1 cellular context compared by ENCODE assay signal in the genomic region with DNA sequence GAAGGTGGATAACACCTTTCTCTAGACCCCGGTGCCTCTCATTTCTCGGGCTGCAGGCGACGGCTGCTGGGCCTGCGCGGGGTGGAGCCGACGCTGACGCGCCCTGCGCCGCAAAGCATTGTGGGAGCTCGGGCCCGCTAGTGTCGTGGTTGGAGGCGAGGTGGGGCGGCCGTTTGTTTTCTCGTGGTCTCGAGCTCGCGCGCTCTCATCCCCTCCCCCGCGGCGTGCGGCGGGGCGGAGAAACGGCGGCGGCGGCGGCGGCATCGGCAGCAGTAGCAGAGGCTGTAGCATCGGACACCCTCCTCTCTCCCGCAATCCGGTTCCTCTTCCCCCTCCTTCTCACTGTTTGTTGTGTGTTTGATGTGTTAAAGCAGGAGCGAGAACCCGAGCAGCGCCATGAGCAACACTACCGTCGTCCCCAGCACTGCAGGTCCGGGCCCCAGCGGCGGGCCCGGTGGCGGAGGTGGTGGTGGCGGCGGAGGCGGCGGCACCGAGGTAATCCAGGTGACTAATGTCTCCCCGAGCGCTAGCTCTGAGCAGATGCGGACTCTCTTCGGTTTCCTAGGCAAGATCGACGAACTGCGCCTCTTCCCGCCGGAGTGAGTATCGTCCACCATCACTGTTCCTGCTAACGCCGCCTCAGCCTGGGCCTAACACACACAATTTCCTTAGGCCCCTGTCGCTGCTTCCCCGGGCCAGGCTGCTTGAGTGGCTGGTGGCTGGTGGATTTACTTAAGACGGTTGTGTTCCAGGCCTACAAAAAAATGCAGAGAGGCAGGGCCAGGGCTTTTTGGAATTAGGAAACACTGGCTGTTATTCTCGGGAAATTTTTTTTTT.
TF ChIP-seq lines count a peak whose summit lies in the region.

A gene with protein sequence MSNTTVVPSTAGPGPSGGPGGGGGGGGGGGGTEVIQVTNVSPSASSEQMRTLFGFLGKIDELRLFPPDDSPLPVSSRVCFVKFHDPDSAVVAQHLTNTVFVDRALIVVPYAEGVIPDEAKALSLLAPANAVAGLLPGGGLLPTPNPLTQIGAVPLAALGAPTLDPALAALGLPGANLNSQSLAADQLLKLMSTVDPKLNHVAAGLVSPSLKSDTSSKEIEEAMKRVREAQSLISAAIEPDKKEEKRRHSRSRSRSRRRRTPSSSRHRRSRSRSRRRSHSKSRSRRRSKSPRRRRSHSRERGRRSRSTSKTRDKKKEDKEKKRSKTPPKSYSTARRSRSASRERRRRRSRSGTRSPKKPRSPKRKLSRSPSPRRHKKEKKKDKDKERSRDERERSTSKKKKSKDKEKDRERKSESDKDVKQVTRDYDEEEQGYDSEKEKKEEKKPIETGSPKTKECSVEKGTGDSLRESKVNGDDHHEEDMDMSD (plus strand): TSS at position 140 of the 837 bp plus-strand sequence. CDS start 257 bp downstream, at position 397.

TF ChIP-seq in K562, 482 proteins besides CTCF, POLR2A, EP300 and RAD21 (continued from another document and continues in another):
- TF ChIP-seq, protein P1, sequence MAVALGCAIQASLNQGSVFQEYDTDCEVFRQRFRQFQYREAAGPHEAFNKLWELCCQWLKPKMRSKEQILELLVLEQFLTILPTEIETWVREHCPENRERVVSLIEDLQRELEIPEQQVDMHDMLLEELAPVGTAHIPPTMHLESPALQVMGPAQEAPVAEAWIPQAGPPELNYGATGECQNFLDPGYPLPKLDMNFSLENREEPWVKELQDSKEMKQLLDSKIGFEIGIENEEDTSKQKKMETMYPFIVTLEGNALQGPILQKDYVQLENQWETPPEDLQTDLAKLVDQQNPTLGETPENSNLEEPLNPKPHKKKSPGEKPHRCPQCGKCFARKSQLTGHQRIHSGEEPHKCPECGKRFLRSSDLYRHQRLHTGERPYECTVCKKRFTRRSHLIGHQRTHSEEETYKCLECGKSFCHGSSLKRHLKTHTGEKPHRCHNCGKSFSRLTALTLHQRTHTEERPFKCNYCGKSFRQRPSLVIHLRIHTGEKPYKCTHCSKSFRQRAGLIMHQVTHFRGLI (CRISPR knock-in tag; IDR thresholded peaks at IDR 0.05) = no peak
- peak; percentile 84 for TF ChIP-seq CTBP1 (IDR thresholded peaks at IDR 0.05; ENCODE audit: borderline replicate concordance)
- peak; percentile 89; the same call in 1 of the 2 replicates for TF ChIP-seq POLR2AphosphoS5 (IDR thresholded peaks at IDR 0.05; ENCODE audit: control insufficient read depth, insufficient read depth, low read depth, low read length)
- TF ChIP-seq SMARCE1 (IDR thresholded peaks at IDR 0.05) = peak; percentile 26; the same call in 1 of the 2 replicates
- TF ChIP-seq, protein P2, sequence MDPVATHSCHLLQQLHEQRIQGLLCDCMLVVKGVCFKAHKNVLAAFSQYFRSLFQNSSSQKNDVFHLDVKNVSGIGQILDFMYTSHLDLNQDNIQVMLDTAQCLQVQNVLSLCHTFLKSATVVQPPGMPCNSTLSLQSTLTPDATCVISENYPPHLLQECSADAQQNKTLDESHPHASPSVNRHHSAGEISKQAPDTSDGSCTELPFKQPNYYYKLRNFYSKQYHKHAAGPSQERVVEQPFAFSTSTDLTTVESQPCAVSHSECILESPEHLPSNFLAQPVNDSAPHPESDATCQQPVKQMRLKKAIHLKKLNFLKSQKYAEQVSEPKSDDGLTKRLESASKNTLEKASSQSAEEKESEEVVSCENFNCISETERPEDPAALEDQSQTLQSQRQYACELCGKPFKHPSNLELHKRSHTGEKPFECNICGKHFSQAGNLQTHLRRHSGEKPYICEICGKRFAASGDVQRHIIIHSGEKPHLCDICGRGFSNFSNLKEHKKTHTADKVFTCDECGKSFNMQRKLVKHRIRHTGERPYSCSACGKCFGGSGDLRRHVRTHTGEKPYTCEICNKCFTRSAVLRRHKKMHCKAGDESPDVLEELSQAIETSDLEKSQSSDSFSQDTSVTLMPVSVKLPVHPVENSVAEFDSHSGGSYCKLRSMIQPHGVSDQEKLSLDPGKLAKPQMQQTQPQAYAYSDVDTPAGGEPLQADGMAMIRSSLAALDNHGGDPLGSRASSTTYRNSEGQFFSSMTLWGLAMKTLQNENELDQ (CRISPR knock-in tag; IDR thresholded peaks at IDR 0.05; ENCODE audit: borderline replicate concordance) = no peak
- TF ChIP-seq ZNF830 (CRISPR knock-in tag; IDR thresholded peaks at IDR 0.05) = peak; percentile 80; the same call in 1 of the 2 replicates
- TF ChIP-seq, protein P3, sequence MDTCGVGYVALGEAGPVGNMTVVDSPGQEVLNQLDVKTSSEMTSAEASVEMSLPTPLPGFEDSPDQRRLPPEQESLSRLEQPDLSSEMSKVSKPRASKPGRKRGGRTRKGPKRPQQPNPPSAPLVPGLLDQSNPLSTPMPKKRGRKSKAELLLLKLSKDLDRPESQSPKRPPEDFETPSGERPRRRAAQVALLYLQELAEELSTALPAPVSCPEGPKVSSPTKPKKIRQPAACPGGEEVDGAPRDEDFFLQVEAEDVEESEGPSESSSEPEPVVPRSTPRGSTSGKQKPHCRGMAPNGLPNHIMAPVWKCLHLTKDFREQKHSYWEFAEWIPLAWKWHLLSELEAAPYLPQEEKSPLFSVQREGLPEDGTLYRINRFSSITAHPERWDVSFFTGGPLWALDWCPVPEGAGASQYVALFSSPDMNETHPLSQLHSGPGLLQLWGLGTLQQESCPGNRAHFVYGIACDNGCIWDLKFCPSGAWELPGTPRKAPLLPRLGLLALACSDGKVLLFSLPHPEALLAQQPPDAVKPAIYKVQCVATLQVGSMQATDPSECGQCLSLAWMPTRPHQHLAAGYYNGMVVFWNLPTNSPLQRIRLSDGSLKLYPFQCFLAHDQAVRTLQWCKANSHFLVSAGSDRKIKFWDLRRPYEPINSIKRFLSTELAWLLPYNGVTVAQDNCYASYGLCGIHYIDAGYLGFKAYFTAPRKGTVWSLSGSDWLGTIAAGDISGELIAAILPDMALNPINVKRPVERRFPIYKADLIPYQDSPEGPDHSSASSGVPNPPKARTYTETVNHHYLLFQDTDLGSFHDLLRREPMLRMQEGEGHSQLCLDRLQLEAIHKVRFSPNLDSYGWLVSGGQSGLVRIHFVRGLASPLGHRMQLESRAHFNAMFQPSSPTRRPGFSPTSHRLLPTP (IDR thresholded peaks at IDR 0.05; ENCODE audit: borderline replicate concordance, extremely low read depth, insufficient read length) = no peak
- TF ChIP-seq ZNF239 (CRISPR knock-in tag; IDR thresholded peaks at IDR 0.05) = no peak
- TF ChIP-seq, protein P4, sequence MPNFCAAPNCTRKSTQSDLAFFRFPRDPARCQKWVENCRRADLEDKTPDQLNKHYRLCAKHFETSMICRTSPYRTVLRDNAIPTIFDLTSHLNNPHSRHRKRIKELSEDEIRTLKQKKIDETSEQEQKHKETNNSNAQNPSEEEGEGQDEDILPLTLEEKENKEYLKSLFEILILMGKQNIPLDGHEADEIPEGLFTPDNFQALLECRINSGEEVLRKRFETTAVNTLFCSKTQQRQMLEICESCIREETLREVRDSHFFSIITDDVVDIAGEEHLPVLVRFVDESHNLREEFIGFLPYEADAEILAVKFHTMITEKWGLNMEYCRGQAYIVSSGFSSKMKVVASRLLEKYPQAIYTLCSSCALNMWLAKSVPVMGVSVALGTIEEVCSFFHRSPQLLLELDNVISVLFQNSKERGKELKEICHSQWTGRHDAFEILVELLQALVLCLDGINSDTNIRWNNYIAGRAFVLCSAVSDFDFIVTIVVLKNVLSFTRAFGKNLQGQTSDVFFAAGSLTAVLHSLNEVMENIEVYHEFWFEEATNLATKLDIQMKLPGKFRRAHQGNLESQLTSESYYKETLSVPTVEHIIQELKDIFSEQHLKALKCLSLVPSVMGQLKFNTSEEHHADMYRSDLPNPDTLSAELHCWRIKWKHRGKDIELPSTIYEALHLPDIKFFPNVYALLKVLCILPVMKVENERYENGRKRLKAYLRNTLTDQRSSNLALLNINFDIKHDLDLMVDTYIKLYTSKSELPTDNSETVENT (CRISPR knock-in tag; IDR thresholded peaks at IDR 0.05) = peak; percentile 88
- no peak for TF ChIP-seq SRSF7 (optimal IDR thresholded peaks at IDR 0.05; ENCODE audit: low read depth, low read length)
- TF ChIP-seq, protein P5, sequence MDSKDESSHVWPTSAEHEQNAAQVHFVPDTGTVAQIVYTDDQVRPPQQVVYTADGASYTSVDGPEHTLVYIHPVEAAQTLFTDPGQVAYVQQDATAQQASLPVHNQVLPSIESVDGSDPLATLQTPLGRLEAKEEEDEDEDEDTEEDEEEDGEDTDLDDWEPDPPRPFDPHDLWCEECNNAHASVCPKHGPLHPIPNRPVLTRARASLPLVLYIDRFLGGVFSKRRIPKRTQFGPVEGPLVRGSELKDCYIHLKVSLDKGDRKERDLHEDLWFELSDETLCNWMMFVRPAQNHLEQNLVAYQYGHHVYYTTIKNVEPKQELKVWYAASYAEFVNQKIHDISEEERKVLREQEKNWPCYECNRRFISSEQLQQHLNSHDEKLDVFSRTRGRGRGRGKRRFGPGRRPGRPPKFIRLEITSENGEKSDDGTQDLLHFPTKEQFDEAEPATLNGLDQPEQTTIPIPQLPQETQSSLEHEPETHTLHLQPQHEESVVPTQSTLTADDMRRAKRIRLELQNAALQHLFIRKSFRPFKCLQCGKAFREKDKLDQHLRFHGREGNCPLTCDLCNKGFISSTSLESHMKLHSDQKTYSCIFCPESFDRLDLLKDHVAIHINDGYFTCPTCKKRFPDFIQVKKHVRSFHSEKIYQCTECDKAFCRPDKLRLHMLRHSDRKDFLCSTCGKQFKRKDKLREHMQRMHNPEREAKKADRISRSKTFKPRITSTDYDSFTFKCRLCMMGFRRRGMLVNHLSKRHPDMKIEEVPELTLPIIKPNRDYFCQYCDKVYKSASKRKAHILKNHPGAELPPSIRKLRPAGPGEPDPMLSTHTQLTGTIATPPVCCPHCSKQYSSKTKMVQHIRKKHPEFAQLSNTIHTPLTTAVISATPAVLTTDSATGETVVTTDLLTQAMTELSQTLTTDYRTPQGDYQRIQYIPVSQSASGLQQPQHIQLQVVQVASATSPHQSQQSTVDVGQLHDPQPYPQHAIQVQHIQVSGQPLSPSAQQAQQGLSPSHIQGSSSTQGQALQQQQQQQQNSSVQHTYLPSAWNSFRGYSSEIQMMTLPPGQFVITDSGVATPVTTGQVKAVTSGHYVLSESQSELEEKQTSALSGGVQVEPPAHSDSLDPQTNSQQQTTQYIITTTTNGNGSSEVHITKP (IDR thresholded peaks at IDR 0.05; ENCODE audit: partially characterized antibody) = no peak
- TF ChIP-seq POLR2B (IDR thresholded peaks at IDR 0.05; ENCODE audit: low read depth, partially characterized antibody) = peak; percentile 91
- no peak for TF ChIP-seq ETV6 (IDR thresholded peaks at IDR 0.05; ENCODE audit: borderline replicate concordance in 1 of 2, low read depth in 2 of 2, low read length in 1 of 2)
- no peak for TF ChIP-seq ETV6 (CRISPR knock-in tag; IDR thresholded peaks at IDR 0.05; ENCODE audit: borderline replicate concordance)
- peak; percentile 83 for TF ChIP-seq KDM5B (IDR thresholded peaks at IDR 0.05; ENCODE audit: insufficient replicate concordance, low read depth, low read length)
- TF ChIP-seq SLC30A9 (CRISPR knock-in tag; IDR thresholded peaks at IDR 0.05) = no peak
- TF ChIP-seq BHLHE40 (IDR thresholded peaks at IDR 0.05; ENCODE audit: low read length) = peak; percentile 71
- TF ChIP-seq MAZ (CRISPR knock-in tag; conservative IDR thresholded peaks at IDR 0.05 in 1 of 2, IDR thresholded peaks at IDR 0.05 in 1 of 2) = peak; percentile 71 to 82; a peak in 3 of 4 replicates
- TF ChIP-seq, protein P6, sequence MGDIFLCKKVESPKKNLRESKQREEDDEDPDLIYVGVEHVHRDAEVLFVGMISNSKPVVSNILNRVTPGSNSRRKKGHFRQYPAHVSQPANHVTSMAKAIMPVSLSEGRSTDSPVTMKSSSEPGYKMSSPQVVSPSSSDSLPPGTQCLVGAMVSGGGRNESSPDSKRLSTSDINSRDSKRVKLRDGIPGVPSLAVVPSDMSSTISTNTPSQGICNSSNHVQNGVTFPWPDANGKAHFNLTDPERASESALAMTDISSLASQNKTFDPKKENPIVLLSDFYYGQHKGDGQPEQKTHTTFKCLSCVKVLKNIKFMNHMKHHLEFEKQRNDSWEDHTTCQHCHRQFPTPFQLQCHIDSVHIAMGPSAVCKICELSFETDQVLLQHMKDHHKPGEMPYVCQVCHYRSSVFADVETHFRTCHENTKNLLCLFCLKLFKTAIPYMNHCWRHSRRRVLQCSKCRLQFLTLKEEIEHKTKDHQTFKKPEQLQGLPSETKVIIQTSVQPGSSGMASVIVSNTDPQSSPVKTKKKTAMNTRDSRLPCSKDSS (IDR thresholded peaks at IDR 0.05; ENCODE audit: low read depth, partially characterized antibody) = no peak
- no peak for TF ChIP-seq DNMT1 (IDR thresholded peaks at IDR 0.05)
- TF ChIP-seq ARHGAP35 (IDR thresholded peaks at IDR 0.05; ENCODE audit: partially characterized antibody) = no peak
- no peak for TF ChIP-seq CBX2 (IDR thresholded peaks at IDR 0.05; ENCODE audit: insufficient read depth, low read length, poor library complexity, severe bottlenecking)
- no peak for TF ChIP-seq NFXL1 (CRISPR knock-in tag; IDR thresholded peaks at IDR 0.05)
- TF ChIP-seq RCOR1 (IDR thresholded peaks at IDR 0.05; ENCODE audit: borderline replicate concordance in 1 of 2, low read depth in 2 of 2, low read length in 2 of 2) = peak in 1 of 2 experiments; percentile 35; a peak in 1 of 4 replicates
- TF ChIP-seq, protein P7, sequence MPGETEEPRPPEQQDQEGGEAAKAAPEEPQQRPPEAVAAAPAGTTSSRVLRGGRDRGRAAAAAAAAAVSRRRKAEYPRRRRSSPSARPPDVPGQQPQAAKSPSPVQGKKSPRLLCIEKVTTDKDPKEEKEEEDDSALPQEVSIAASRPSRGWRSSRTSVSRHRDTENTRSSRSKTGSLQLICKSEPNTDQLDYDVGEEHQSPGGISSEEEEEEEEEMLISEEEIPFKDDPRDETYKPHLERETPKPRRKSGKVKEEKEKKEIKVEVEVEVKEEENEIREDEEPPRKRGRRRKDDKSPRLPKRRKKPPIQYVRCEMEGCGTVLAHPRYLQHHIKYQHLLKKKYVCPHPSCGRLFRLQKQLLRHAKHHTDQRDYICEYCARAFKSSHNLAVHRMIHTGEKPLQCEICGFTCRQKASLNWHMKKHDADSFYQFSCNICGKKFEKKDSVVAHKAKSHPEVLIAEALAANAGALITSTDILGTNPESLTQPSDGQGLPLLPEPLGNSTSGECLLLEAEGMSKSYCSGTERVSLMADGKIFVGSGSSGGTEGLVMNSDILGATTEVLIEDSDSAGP (CRISPR knock-in tag; IDR thresholded peaks at IDR 0.05) = no peak
- no peak for TF ChIP-seq RBM22 (IDR thresholded peaks at IDR 0.05; ENCODE audit: low read depth, low read length, poor library complexity, severe bottlenecking)
- TF ChIP-seq LCOR (CRISPR knock-in tag; IDR thresholded peaks at IDR 0.05) = peak; percentile 49; the same call in 1 of the 2 replicates
- no peak for TF ChIP-seq MCM5 (IDR thresholded peaks at IDR 0.05; ENCODE audit: low read depth)
- TF ChIP-seq SREBF1 (IDR thresholded peaks at IDR 0.05; ENCODE audit: borderline replicate concordance, low read depth, low read length) = no peak
- no peak for TF ChIP-seq MTF1 (CRISPR knock-in tag; IDR thresholded peaks at IDR 0.05; ENCODE audit: borderline replicate concordance)
- TF ChIP-seq TCF7 (IDR thresholded peaks at IDR 0.05; ENCODE audit: borderline replicate concordance) = no peak
- no peak for TF ChIP-seq MTA1 (IDR thresholded peaks at IDR 0.05; ENCODE audit: borderline replicate concordance)
- no peak for TF ChIP-seq HNRNPK (IDR thresholded peaks at IDR 0.05; ENCODE audit: low read depth, low read length, poor library complexity, severe bottlenecking)
- TF ChIP-seq SAFB2 (IDR thresholded peaks at IDR 0.05; ENCODE audit: borderline replicate concordance, low read depth, low read length, severe bottlenecking) = no peak
- no peak for TF ChIP-seq SMARCC2 (IDR thresholded peaks at IDR 0.05; ENCODE audit: low read depth)
- no peak for TF ChIP-seq XRCC3 (IDR thresholded peaks at IDR 0.05)
- peak; percentile 21; the same call in 1 of the 2 replicates for TF ChIP-seq ZSCAN29 (IDR thresholded peaks at IDR 0.05)
- TF ChIP-seq, protein P8, sequence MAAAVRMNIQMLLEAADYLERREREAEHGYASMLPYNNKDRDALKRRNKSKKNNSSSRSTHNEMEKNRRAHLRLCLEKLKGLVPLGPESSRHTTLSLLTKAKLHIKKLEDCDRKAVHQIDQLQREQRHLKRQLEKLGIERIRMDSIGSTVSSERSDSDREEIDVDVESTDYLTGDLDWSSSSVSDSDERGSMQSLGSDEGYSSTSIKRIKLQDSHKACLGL (CRISPR knock-in tag; IDR thresholded peaks at IDR 0.05; ENCODE audit: borderline replicate concordance, poor library complexity, severe bottlenecking) = peak; percentile 26
